ENCODE assay signal across 8 cellular contexts in the genomic region with DNA sequence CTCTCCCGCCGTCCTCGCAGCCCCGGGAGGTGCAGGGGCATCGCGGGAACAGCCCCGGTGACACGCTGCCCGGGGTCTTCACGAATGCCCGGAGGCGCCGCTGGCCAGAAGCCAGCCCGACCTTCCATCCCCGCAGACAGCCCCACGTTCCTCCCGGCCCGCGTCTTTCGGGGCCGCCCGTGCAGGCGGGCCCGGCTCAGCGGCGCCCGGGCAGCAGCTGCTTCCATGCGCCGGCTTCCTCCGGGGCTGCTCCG. TPM values are rescaled to one million over a fixed set of nuclear protein-coding genes. Genes with fewer than 3 reads are reported as not detected.
DNase-seq lines count a peak whose midpoint lies in the region; TF ChIP-seq lines count a peak whose summit lies in the region.

No MANE protein-coding gene starts in this region.

- H3K4me3 ChIP-seq in ectodermal cell (ENCODE audit: insufficient read depth, low read depth, low read length) (peak overlapping the region; percentile 62), neural cell (ENCODE audit: low read length) (peak overlapping the region; percentile 93)

- TF ChIP-seq EP300 in neural cell (conservative IDR thresholded peaks at IDR 0.05; ENCODE audit: poor library complexity, severe bottlenecking): no peak

- peaks cover 2% of the 10 kb centered on the region for H3K27me3 Mint-ChIP-seq in activated CD4-positive, alpha-beta T cell treated with anti-CD3 and anti-CD28 coated beads, Interleukin-2, amount 10 ng/mL, durations not matched to agents 24 days and 14 days
- no peaks in the 10 kb centered on the region for H3K27me3 Mint-ChIP-seq in IgD-negative memory B cell

- 1 to 2% methylated on average over 31 of the region's 31 CpGs for WGBS in ectodermal cell, 2 experiments

- TF ChIP-seq RAD21 in neural cell (conservative IDR thresholded peaks at IDR 0.05): no peak

- H3K4me1 Mint-ChIP-seq in activated CD4-positive, alpha-beta T cell treated with anti-CD3 and anti-CD28 coated beads, Interleukin-2, amount 10 ng/mL, durations not matched to agents 24 days and 14 days: peaks cover 21% of the 10 kb centered on the region
- peaks cover 6 to 14% (median 11%) of the 10 kb centered on the region in 3 donors for H3K4me1 Mint-ChIP-seq in IgD-negative memory B cell

- H3K36me3 ChIP-seq in ectodermal cell (ENCODE audit: control insufficient read depth, insufficient read depth, low read length) (no peaks in the 10 kb centered on the region), neural cell (ENCODE audit: insufficient read depth, low read length) (no peaks in the 10 kb centered on the region)

- peaks cover 28% of the 10 kb centered on the region for H3K27me3 ChIP-seq in ectodermal cell (ENCODE audit: control insufficient read depth, insufficient read depth, low read length, poor library complexity, severe bottlenecking)
- peaks cover 28% of the 10 kb centered on the region for H3K27me3 ChIP-seq in neural cell (ENCODE audit: insufficient read depth, low read depth, low read length)

- intact Hi-C loops in activated CD4-positive, alpha-beta T cell treated with anti-CD3 and anti-CD28 coated beads, Interleukin-2, amount 10 ng/mL, durations not matched to agents 24 days and 14 days (cut with micrococcal nuclease): loop anchor here (1.0 to 5.0 kb wide), 10 partner anchors 8 to 1775 kb away; a partner anchor contains a TSS

- no peaks in the 10 kb centered on the region for H3K9me2 ChIP-seq in neural cell (ENCODE audit: insufficient read depth, low read length)

- H3F3A ChIP-seq in neural cell (ENCODE audit: insufficient read depth, low read length, poor library complexity, severe bottlenecking): no peaks in the 10 kb centered on the region

- no peaks in the 10 kb centered on the region for H3K9me3 Mint-ChIP-seq in activated CD4-positive, alpha-beta T cell treated with anti-CD3 and anti-CD28 coated beads, Interleukin-2, amount 10 ng/mL, durations not matched to agents 24 days and 14 days
- H3K9me3 Mint-ChIP-seq in IgD-negative memory B cell: no peaks in the 10 kb centered on the region

- H3K9me3 ChIP-seq in ectodermal cell (ENCODE audit: control insufficient read depth, low read length) (no peaks in the 10 kb centered on the region), neural cell (ENCODE audit: low read length) (no peaks in the 10 kb centered on the region)

- no peak for DNase-seq in activated CD4-positive, alpha-beta T cell treated with anti-CD3 and anti-CD28 coated beads, Interleukin-2, amount 10 ng/mL, durations not matched to agents 24 days and 14 days
- DNase-seq in activated CD4-positive, alpha-beta T cell treated with anti-CD3 and anti-CD28 coated beads for 1 hour: no peak
- DNase-seq in NCI-H1694 treated with DMSO at 0.1 percent for 48 hours (lab: John Stamatoyannopoulos, UW): no peak
- no peak for DNase-seq in inferior parietal cortex (ENCODE audit: extremely low spot score)
- DNase-seq in T-helper 9 cell: no peak

- H3K4me3 Mint-ChIP-seq in activated CD4-positive, alpha-beta T cell treated with anti-CD3 and anti-CD28 coated beads, Interleukin-2, amount 10 ng/mL, durations not matched to agents 24 days and 14 days: peak overlapping the region; percentile 89
- peak overlapping the region; percentile 83 to 96 (median 94) for H3K4me3 Mint-ChIP-seq in IgD-negative memory B cell

- no peaks in the 10 kb centered on the region for H4K20me1 ChIP-seq in neural cell (ENCODE audit: insufficient read depth)

- peak overlapping the region; percentile 39 for H3K4me2 ChIP-seq in neural cell (ENCODE audit: low read length)

- H3K79me2 ChIP-seq in neural cell (replicated peaks; ENCODE audit: insufficient read depth, low read length): no peaks in the 10 kb centered on the region

- TF ChIP-seq CTCF in neural cell (IDR thresholded peaks at IDR 0.05; ENCODE audit: poor library complexity, severe bottlenecking): no peak

- peaks cover 3% of the 10 kb centered on the region for H3K36me3 Mint-ChIP-seq in activated CD4-positive, alpha-beta T cell treated with anti-CD3 and anti-CD28 coated beads, Interleukin-2, amount 10 ng/mL, durations not matched to agents 24 days and 14 days (ENCODE audit: low read depth)
- H3K36me3 Mint-ChIP-seq in IgD-negative memory B cell: peaks cover 2% of the 10 kb centered on the region

- peak overlapping the region; percentile 59 for H2AFZ ChIP-seq in neural cell (ENCODE audit: low read depth, low read length)

- H3K4me1 ChIP-seq in ectodermal cell (ENCODE audit: control insufficient read depth, insufficient read depth, low read length): peaks cover 42% of the 10 kb centered on the region

- H3K27ac Mint-ChIP-seq in activated CD4-positive, alpha-beta T cell treated with anti-CD3 and anti-CD28 coated beads, Interleukin-2, amount 10 ng/mL, durations not matched to agents 24 days and 14 days: no peak overlapping the region
- peak overlapping the region in 2 of 3 donors; percentile 89 to 100 for H3K27ac Mint-ChIP-seq in IgD-negative memory B cell

- H3K9ac ChIP-seq in neural cell (ENCODE audit: low read length): peak overlapping the region; percentile 96

- H3K27ac ChIP-seq in ectodermal cell (ENCODE audit: insufficient read depth, low read depth, low read length, poor library complexity, severe bottlenecking) (peak overlapping the region; percentile 92), neural cell (ENCODE audit: low read length) (peak overlapping the region; percentile 93)

TF ChIP-seq in neural cell, 6 proteins besides CTCF, POLR2A, EP300 and RAD21:
- TF ChIP-seq, protein P1, sequence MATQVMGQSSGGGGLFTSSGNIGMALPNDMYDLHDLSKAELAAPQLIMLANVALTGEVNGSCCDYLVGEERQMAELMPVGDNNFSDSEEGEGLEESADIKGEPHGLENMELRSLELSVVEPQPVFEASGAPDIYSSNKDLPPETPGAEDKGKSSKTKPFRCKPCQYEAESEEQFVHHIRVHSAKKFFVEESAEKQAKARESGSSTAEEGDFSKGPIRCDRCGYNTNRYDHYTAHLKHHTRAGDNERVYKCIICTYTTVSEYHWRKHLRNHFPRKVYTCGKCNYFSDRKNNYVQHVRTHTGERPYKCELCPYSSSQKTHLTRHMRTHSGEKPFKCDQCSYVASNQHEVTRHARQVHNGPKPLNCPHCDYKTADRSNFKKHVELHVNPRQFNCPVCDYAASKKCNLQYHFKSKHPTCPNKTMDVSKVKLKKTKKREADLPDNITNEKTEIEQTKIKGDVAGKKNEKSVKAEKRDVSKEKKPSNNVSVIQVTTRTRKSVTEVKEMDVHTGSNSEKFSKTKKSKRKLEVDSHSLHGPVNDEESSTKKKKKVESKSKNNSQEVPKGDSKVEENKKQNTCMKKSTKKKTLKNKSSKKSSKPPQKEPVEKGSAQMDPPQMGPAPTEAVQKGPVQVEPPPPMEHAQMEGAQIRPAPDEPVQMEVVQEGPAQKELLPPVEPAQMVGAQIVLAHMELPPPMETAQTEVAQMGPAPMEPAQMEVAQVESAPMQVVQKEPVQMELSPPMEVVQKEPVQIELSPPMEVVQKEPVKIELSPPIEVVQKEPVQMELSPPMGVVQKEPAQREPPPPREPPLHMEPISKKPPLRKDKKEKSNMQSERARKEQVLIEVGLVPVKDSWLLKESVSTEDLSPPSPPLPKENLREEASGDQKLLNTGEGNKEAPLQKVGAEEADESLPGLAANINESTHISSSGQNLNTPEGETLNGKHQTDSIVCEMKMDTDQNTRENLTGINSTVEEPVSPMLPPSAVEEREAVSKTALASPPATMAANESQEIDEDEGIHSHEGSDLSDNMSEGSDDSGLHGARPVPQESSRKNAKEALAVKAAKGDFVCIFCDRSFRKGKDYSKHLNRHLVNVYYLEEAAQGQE (IDR thresholded peaks at IDR 0.05; ENCODE audit: borderline replicate concordance): peak; percentile 49
- TF ChIP-seq POLR2AphosphoS5 (IDR thresholded peaks at IDR 0.05) (no peak), TAF1 (IDR thresholded peaks at IDR 0.05; ENCODE audit: low read depth) (peak; percentile 43)

RNA-seq across cellular contexts. Expression of a gene that starts 0.8 kb away (rescaled TPM):
- 41.4 and 43.3 TPM in 2 replicates for total RNA-seq in activated CD4-positive, alpha-beta T cell treated with anti-CD3 and anti-CD28 coated beads, Interleukin-2, amount 10 ng/mL, durations not matched to agents 24 days and 14 days
- polyA plus RNA-seq in IgD-negative memory B cell: 11.8 TPM
- 22.9 TPM for polyA plus RNA-seq in ectodermal cell (2013, experiment 1 of 4)
- polyA plus RNA-seq in ectodermal cell (2013, experiment 2 of 4): 21.7 TPM
- 16.6 TPM for polyA plus RNA-seq in ectodermal cell (2013, experiment 3 of 4)
- 19.7 TPM for polyA plus RNA-seq in ectodermal cell (2013, experiment 4 of 4)
- 18.9 and 28.1 TPM in 2 replicates for polyA plus RNA-seq in neural cell
- 9.3 and 12.7 TPM in 2 replicates for polyA minus RNA-seq in neural cell

RNA-seq across cellular contexts. Expression of a gene that starts 3.6 kb away (rescaled TPM):
- total RNA-seq in activated CD4-positive, alpha-beta T cell treated with anti-CD3 and anti-CD28 coated beads, Interleukin-2, amount 10 ng/mL, durations not matched to agents 24 days and 14 days: 99.3 and 110 TPM in 2 replicates
- polyA plus RNA-seq in IgD-negative memory B cell (1,925 TPM), neural cell (0.58 and 0.82 TPM in 2 replicates)
- polyA plus RNA-seq in ectodermal cell (2013, experiment 1 of 4): 46.7 TPM
- polyA plus RNA-seq in ectodermal cell (2013, experiment 2 of 4): 41.5 TPM
- 52.7 TPM for polyA plus RNA-seq in ectodermal cell (2013, experiment 3 of 4)
- 54.8 TPM for polyA plus RNA-seq in ectodermal cell (2013, experiment 4 of 4)
- 1.2 TPM in 1 of 2 replicates, not detected in the other for polyA minus RNA-seq in neural cell

RNA-seq across cellular contexts. Expression of a gene that starts 15.6 kb away (rescaled TPM):
- 0.37 and 0.43 TPM in 2 replicates for total RNA-seq in activated CD4-positive, alpha-beta T cell treated with anti-CD3 and anti-CD28 coated beads, Interleukin-2, amount 10 ng/mL, durations not matched to agents 24 days and 14 days
- polyA plus RNA-seq in IgD-negative memory B cell (70.8 TPM), neural cell (214 and 258 TPM in 2 replicates)
- polyA plus RNA-seq in ectodermal cell (2013, experiment 1 of 4): 11.8 TPM
- polyA plus RNA-seq in ectodermal cell (2013, experiment 2 of 4): 14.1 TPM
- 14.0 TPM for polyA plus RNA-seq in ectodermal cell (2013, experiment 3 of 4)
- polyA plus RNA-seq in ectodermal cell (2013, experiment 4 of 4): 16.4 TPM
- polyA minus RNA-seq in neural cell: 85.4 and 87.6 TPM in 2 replicates

RNA-seq across cellular contexts. Expression of a gene that starts 36.1 kb away (rescaled TPM):
- total RNA-seq in activated CD4-positive, alpha-beta T cell treated with anti-CD3 and anti-CD28 coated beads, Interleukin-2, amount 10 ng/mL, durations not matched to agents 24 days and 14 days: 9.1 and 10.3 TPM in 2 replicates
- 5.5 TPM for polyA plus RNA-seq in IgD-negative memory B cell
- polyA plus RNA-seq in ectodermal cell (2013, experiment 1 of 4): 2.3 TPM
- 2.5 TPM for polyA plus RNA-seq in ectodermal cell (2013, experiment 2 of 4)
- polyA plus RNA-seq in ectodermal cell (2013, experiment 3 of 4): 4.1 TPM
- polyA plus RNA-seq in ectodermal cell (2013, experiment 4 of 4): 3.8 TPM
- 19.5 and 26.6 TPM in 2 replicates for polyA plus RNA-seq in neural cell
- 21.2 and 26.3 TPM in 2 replicates for polyA minus RNA-seq in neural cell

Comparison
In these comparisons a context has a peak if more than half of its experiments do, and no peak if none do; other contexts are left out.
1. RNA of a gene that starts 3.6 kb away (polyA plus RNA-seq): 1,925 TPM in IgD-negative memory B cell (single experiment); 0.58 to 0.82 TPM in neural cell; every median in the first group is over 1,000 times any median in the second.